ENCODE assay signal across 8 cellular contexts in genomic region chr16:21543151-21543878, GRCh38. TPM values are rescaled to one million over a fixed set of nuclear protein-coding genes. Genes with fewer than 3 reads are reported as not detected.
DNase-seq lines count a peak whose midpoint lies in the region; ATAC-seq, FAIRE-seq and TF ChIP-seq lines count a peak whose summit lies in the region.
"Not testable (repeated sequence)": the region's sequence is repeated elsewhere in the genome, so short reads cannot be mapped to it uniquely, and the experiment has no call there.

No MANE protein-coding gene starts in this region.

- H3K4me1 Mint-ChIP-seq in activated CD4-positive, alpha-beta T cell treated with anti-CD3 and anti-CD28 coated beads for 36 hours = peaks cover 33% of the 10 kb centered on the region
- H3K4me1 Mint-ChIP-seq in astrocyte (ENCODE audit: low read depth, unreplicated experiment) = peaks cover 20% of the 10 kb centered on the region

- H3K27ac Mint-ChIP-seq in activated CD4-positive, alpha-beta T cell treated with anti-CD3 and anti-CD28 coated beads for 36 hours = not testable (repeated sequence)
- H3K27ac Mint-ChIP-seq in astrocyte (ENCODE audit: unreplicated experiment) = peak overlapping the region; percentile 77

- H3K9me3 ChIP-seq in astrocyte (ENCODE audit: insufficient read depth, low read depth, low read length); neuronal stem cell (replicated peaks in 1 of 2; ENCODE audit: control insufficient read depth in 2 of 2, insufficient read depth in 1 of 2, low read depth in 1 of 2, low read length in 2 of 2); thoracic aorta: not testable (repeated sequence)

- WGBS in neuronal stem cell (ENCODE audit: extremely low coverage in 2 of 2, insufficient read length in 2 of 2, insufficient replicate concordance in 1 of 2), 2 donors = no CpG with 5 or more reads among the region's 14 CpGs

- not testable (repeated sequence) for H3K27me3 ChIP-seq in astrocyte (ENCODE audit: insufficient read depth, low read length); neuronal stem cell (ENCODE audit: control insufficient read depth in 3 of 3, insufficient read depth in 3 of 3, low read depth in 1 of 3, low read length in 3 of 3); thoracic aorta (replicated peaks; ENCODE audit: insufficient read depth)

- not testable (repeated sequence) for H4K8ac ChIP-seq in neuronal stem cell (ENCODE audit: low read depth, low read length)

- not testable (repeated sequence) for H3K79me2 ChIP-seq in astrocyte (ENCODE audit: insufficient read depth, low read length)

- H3K4ac ChIP-seq in neuronal stem cell (ENCODE audit: low read length) = not testable (repeated sequence)

- H3K4me2 ChIP-seq in astrocyte (ENCODE audit: low read length); neuronal stem cell (ENCODE audit: insufficient read depth, low read length, poor library complexity, severe bottlenecking): not testable (repeated sequence)

- not testable (repeated sequence) for H4K20me1 ChIP-seq in astrocyte (ENCODE audit: insufficient read depth, low read length)

- CTCF ChIA-PET in activated CD4-positive, alpha-beta T cell treated with anti-CD3 and anti-CD28 coated beads for 36 hours (lab: Charles Lee) = not testable (repeated sequence)

- intact Hi-C loops in activated CD4-positive, alpha-beta T cell treated with anti-CD3 and anti-CD28 coated beads for 36 hours (cut with DNase I, micrococcal nuclease) = not testable (repeated sequence)

- not testable (repeated sequence) for H3K79me1 ChIP-seq in neuronal stem cell (ENCODE audit: low read depth, low read length)

- POLR2A ChIA-PET in activated CD4-positive, alpha-beta T cell treated with anti-CD3 and anti-CD28 coated beads for 36 hours (lab: Charles Lee) = not testable (repeated sequence)

- H2BK12ac ChIP-seq in neuronal stem cell (ENCODE audit: low read length) = not testable (repeated sequence)

- not testable (repeated sequence) for ATAC-seq in activated CD4-positive, alpha-beta T cell treated with anti-CD3 and anti-CD28 coated beads for 36 hours
- peak; percentile 79 for ATAC-seq in esophagus mucosa
- peak; percentile 8 for ATAC-seq in thoracic aorta (ENCODE audit: insufficient number of reproducible peaks, low FRiP score, low read depth)

- not testable (repeated sequence) for H3K27ac ChIP-seq in astrocyte (ENCODE audit: low read depth, low read length); neuronal stem cell (replicated peaks; ENCODE audit: low read length)
- peak overlapping the region; percentile 82 to 92 for H3K27ac ChIP-seq in thoracic aorta

- DNase-seq in DMS53 (lab: John Stamatoyannopoulos, UW) (peak; percentile 22), NCI-H510A treated with DMSO at 0.1 percent for 48 hours (lab: John Stamatoyannopoulos, UW) (peak; percentile 59), kidney tubule cell (ENCODE audit: low spot score) (peak; percentile 58)
- peak; percentile 48 for DNase-seq in activated CD4-positive, alpha-beta T cell treated with anti-CD3 and anti-CD28 coated beads for 36 hours
- DNase-seq in astrocyte (ENCODE audit: low read depth); neuronal stem cell (ENCODE audit: low spot score); thoracic aorta (ENCODE audit: low spot score): not testable (repeated sequence)

- peaks cover 11% of the 10 kb centered on the region for H3K4me1 ChIP-seq in astrocyte (ENCODE audit: insufficient read depth, low read length)
- H3K4me1 ChIP-seq in neuronal stem cell (ENCODE audit: control insufficient read depth in 2 of 2, insufficient read depth in 1 of 2, low read depth in 1 of 2, low read length in 2 of 2) = not testable (repeated sequence)
- peaks cover 16 to 34% of the 10 kb centered on the region in 2 donors for H3K4me1 ChIP-seq in thoracic aorta (ENCODE audit: control insufficient read depth in 1 of 2, low read depth in 2 of 2)

- TF ChIP-seq CTCF in astrocyte (IDR thresholded peaks at IDR 0.05; ENCODE audit: insufficient read depth, low read depth, low read length); thoracic aorta (IDR thresholded peaks at IDR 0.05): not testable (repeated sequence)

- H3K4me3 Mint-ChIP-seq in activated CD4-positive, alpha-beta T cell treated with anti-CD3 and anti-CD28 coated beads for 36 hours = not testable (repeated sequence)
- peak overlapping the region; percentile 70 for H3K4me3 Mint-ChIP-seq in astrocyte (ENCODE audit: unreplicated experiment)

- H3K9me3 Mint-ChIP-seq in activated CD4-positive, alpha-beta T cell treated with anti-CD3 and anti-CD28 coated beads for 36 hours (ENCODE audit: low read depth); astrocyte (ENCODE audit: unreplicated experiment): not testable (repeated sequence)

- H3K36me3 ChIP-seq in astrocyte (ENCODE audit: insufficient read depth, low read length); neuronal stem cell (replicated peaks in 1 of 2; ENCODE audit: control insufficient read depth in 2 of 2, insufficient read depth in 2 of 2, low read length in 2 of 2); thoracic aorta: not testable (repeated sequence)

- not testable (repeated sequence) for H3K9ac ChIP-seq in astrocyte (ENCODE audit: low read length)
- H3K9ac ChIP-seq in neuronal stem cell (ENCODE audit: low read depth, low read length, poor library complexity) = peak overlapping the region; percentile 44

- not testable (repeated sequence) for H2BK120ac ChIP-seq in neuronal stem cell (ENCODE audit: low read depth, low read length)

- not testable (repeated sequence) for FAIRE-seq in astrocyte (lab: Jason Lieb, UNC)

- H3K27me3 Mint-ChIP-seq in activated CD4-positive, alpha-beta T cell treated with anti-CD3 and anti-CD28 coated beads for 36 hours; astrocyte (ENCODE audit: low read depth, unreplicated experiment): not testable (repeated sequence)

- H3K23ac ChIP-seq in neuronal stem cell (ENCODE audit: low read depth, low read length, poor library complexity) = not testable (repeated sequence)

- H2BK5ac ChIP-seq in neuronal stem cell (ENCODE audit: low read length) = not testable (repeated sequence)

- H2BK15ac ChIP-seq in neuronal stem cell (ENCODE audit: low read length) = not testable (repeated sequence)

- not testable (repeated sequence) for H3K36me3 Mint-ChIP-seq in activated CD4-positive, alpha-beta T cell treated with anti-CD3 and anti-CD28 coated beads for 36 hours (ENCODE audit: low read depth); astrocyte (ENCODE audit: low read depth, unreplicated experiment)

- H2AK5ac ChIP-seq in neuronal stem cell (ENCODE audit: low read depth, low read length) = not testable (repeated sequence)

- H3K4me3 ChIP-seq in astrocyte (ENCODE audit: insufficient read depth, low read depth, low read length); neuronal stem cell (ENCODE audit: low read length in 2 of 2); thoracic aorta: not testable (repeated sequence)

- H3K18ac ChIP-seq in neuronal stem cell (ENCODE audit: low read length) = not testable (repeated sequence)

- H4K91ac ChIP-seq in neuronal stem cell (ENCODE audit: low read depth, low read length, poor library complexity) = not testable (repeated sequence)

- not testable (repeated sequence) for H2AFZ ChIP-seq in astrocyte (ENCODE audit: low read depth, low read length); neuronal stem cell (ENCODE audit: low read length)

- H3K14ac ChIP-seq in neuronal stem cell (ENCODE audit: low read length) = not testable (repeated sequence)

RNA-seq across cellular contexts. Expression of gene METTL9, which starts 56.1 kb away (rescaled TPM):
- total RNA-seq in activated CD4-positive, alpha-beta T cell treated with anti-CD3 and anti-CD28 coated beads for 36 hours = 10 to 100 TPM; 78.3 to 98.0 TPM
- total RNA-seq in astrocyte (86.6 and 88.1 TPM in 2 replicates), esophagus mucosa (89.2 TPM), thoracic aorta (100 to 1,000 TPM in 1 of 2 donors, 10 to 100 TPM in 1; 98.6 to 100 TPM)
- polyA plus RNA-seq in neuronal stem cell (2013, experiment 1 of 2) = 168 TPM
- 167 TPM for polyA plus RNA-seq in neuronal stem cell (2013, experiment 2 of 2)
